In genomic region chr9:124759327-124759726, GRCh38 we compare ENCODE assay signal across 32 cellular contexts. TPM values are rescaled to one million over a fixed set of nuclear protein-coding genes. Genes with fewer than 3 reads are reported as not detected.
DNase-seq lines count a peak whose midpoint lies in the region; ATAC-seq, FAIRE-seq and TF ChIP-seq lines count a peak whose summit lies in the region.
"Had no signal": no experiment of that assay in that cellular context is flagged by ENCODE, and none has a peak within 500 bp of the region (broad histone marks: within the 10 kb centered on the region; RNA-seq: fewer than 3 reads in every experiment).

No MANE protein-coding gene starts in this region.

- DNase-seq in endodermal cell (no peak), progenitor cell of endocrine pancreas (ENCODE audit: low spot score, unreplicated experiment) (no peak), HEK293T (ENCODE audit: extremely low spot score) (no peak), globus pallidus (ENCODE audit: low spot score) (no peak), right lobe of liver (no peak)
- DNase-seq: activated CD4-positive, alpha-beta T cell treated with anti-CD3 and anti-CD28 coated beads, Interleukin-2, amount 50 U/mL, for 4 hours; activated CD4-positive, CD25-positive, alpha-beta regulatory T cell; activated naive CD4-positive, alpha-beta T cell treated with anti-CD3 and anti-CD28 coated beads, Interleukin-2, amount 10 ng/mL, durations not matched to agents 7 days and 5 days; activated T-cell treated with anti-CD3 and anti-CD28 coated beads, Interleukin-2, amount 50 U/mL, for 72 hours; amniotic stem cell; C1 segment of cervical spinal cord; Calu3; DND-41; foreskin keratinocyte; HFFc6; left colon; NCI-H1048; NCI-H187; NCI-H2171 treated with DMSO at 0.1 percent for 48 hours; NCI-H524; PC-3; SHP77; stimulated activated naive CD8-positive, alpha-beta T cell treated with anti-CD3 and anti-CD28 coated beads, Interleukin-15, amount 100 ng/mL, for 72 hours; T1000; tibial artery had no signal

- no peaks in the 10 kb centered on the region for H3K27me3 ChIP-seq in HUES64 (ENCODE audit: insufficient read depth, low read length)
- no peaks in the 10 kb centered on the region for H3K27me3 ChIP-seq in endodermal cell (ENCODE audit: control insufficient read depth, insufficient read depth, low read length, poor library complexity, severe bottlenecking)
- H3K27me3 ChIP-seq in right lobe of liver = no peaks in the 10 kb centered on the region

- H3K36me3 Mint-ChIP-seq in endodermal cell (ENCODE audit: low read depth) (no peaks in the 10 kb centered on the region), progenitor cell of endocrine pancreas (ENCODE audit: insufficient read depth) (no peaks in the 10 kb centered on the region)
- H3K36me3 Mint-ChIP-seq: activated naive CD4-positive, alpha-beta T cell treated with anti-CD3 and anti-CD28 coated beads, Interleukin-2, amount 10 ng/mL, durations not matched to agents 7 days and 5 days; IgD-negative memory B cell; memory B cell had no signal

- H3K9ac ChIP-seq in HUES64 (ENCODE audit: low read depth, low read length) (peak overlapping the region; percentile 62; the same call in 1 of the 2 replicates), endodermal cell (ENCODE audit: extremely low read depth, low read length, poor library complexity, severe bottlenecking) (peak overlapping the region; percentile 4)

- peaks cover 87% of the 10 kb centered on the region for H3K4me1 Mint-ChIP-seq in endodermal cell
- peaks cover 79% of the 10 kb centered on the region for H3K4me1 Mint-ChIP-seq in progenitor cell of endocrine pancreas (ENCODE audit: low read depth)
- H3K4me1 Mint-ChIP-seq: activated naive CD4-positive, alpha-beta T cell treated with anti-CD3 and anti-CD28 coated beads, Interleukin-2, amount 10 ng/mL, durations not matched to agents 7 days and 5 days had no signal

- H3K36me3 ChIP-seq in HUES64 (ENCODE audit: insufficient read depth, low read length) (no peaks in the 10 kb centered on the region), endodermal cell (ENCODE audit: control insufficient read depth, insufficient read depth, low read length) (no peaks in the 10 kb centered on the region), right lobe of liver (no peaks in the 10 kb centered on the region)
- H3K36me3 ChIP-seq: esophagus muscularis mucosa, tibial artery had no signal

- H3K4me3 Mint-ChIP-seq in endodermal cell (peak overlapping the region; percentile 42), progenitor cell of endocrine pancreas (ENCODE audit: low read depth) (no peak overlapping the region)
- H3K4me3 Mint-ChIP-seq: activated naive CD4-positive, alpha-beta T cell treated with anti-CD3 and anti-CD28 coated beads, Interleukin-2, amount 10 ng/mL, durations not matched to agents 7 days and 5 days; activated T-cell treated with anti-CD3 and anti-CD28 coated beads, Interleukin-2, amount 50 U/mL, for 72 hours; HFFc6; IgD-negative memory B cell; memory B cell; stimulated activated naive CD8-positive, alpha-beta T cell treated with anti-CD3 and anti-CD28 coated beads, Interleukin-15, amount 100 ng/mL, for 72 hours had no signal

- ATAC-seq in right lobe of liver = no peak
- ATAC-seq: activated T-cell treated with anti-CD3 and anti-CD28 coated beads, Interleukin-2, amount 50 U/mL, for 72 hours; foreskin keratinocyte; left colon; PC-3; stimulated activated naive CD8-positive, alpha-beta T cell treated with anti-CD3 and anti-CD28 coated beads, Interleukin-15, amount 100 ng/mL, for 72 hours had no signal

- H3K4me1 ChIP-seq in HUES64 (ENCODE audit: insufficient read depth, low read length) = peaks cover 86% of the 10 kb centered on the region
- H3K4me1 ChIP-seq in endodermal cell (ENCODE audit: control insufficient read depth, insufficient read depth, low read length) = peaks cover 27% of the 10 kb centered on the region
- H3K4me1 ChIP-seq in right lobe of liver = peaks cover 0 to 16% (median 0%) of the 10 kb centered on the region in 4 donors
- H3K4me1 ChIP-seq: tibial artery had no signal

- FAIRE-seq in G401.6 (lab: Jason Lieb, UNC) = peak; percentile 15
- FAIRE-seq: colon had no signal

- H3K4me3 ChIP-seq in HUES64 (ENCODE audit: low read length) (no peak overlapping the region), endodermal cell (ENCODE audit: low read length) (no peak overlapping the region), right lobe of liver (no peak overlapping the region)
- H3K4me3 ChIP-seq: esophagus muscularis mucosa, skin epidermis, tibial artery had no signal

- peak overlapping the region; percentile 90 for H3K27ac Mint-ChIP-seq in endodermal cell
- peak overlapping the region; percentile 87 for H3K27ac Mint-ChIP-seq in progenitor cell of endocrine pancreas
- H3K27ac Mint-ChIP-seq: activated naive CD4-positive, alpha-beta T cell treated with anti-CD3 and anti-CD28 coated beads, Interleukin-2, amount 10 ng/mL, durations not matched to agents 7 days and 5 days; activated T-cell treated with anti-CD3 and anti-CD28 coated beads, Interleukin-2, amount 50 U/mL, for 72 hours; HFFc6; IgD-negative memory B cell; memory B cell; stimulated activated naive CD8-positive, alpha-beta T cell treated with anti-CD3 and anti-CD28 coated beads, Interleukin-15, amount 100 ng/mL, for 72 hours had no signal

- POLR2A ChIA-PET in HEK293T (lab: Yijun Ruan, JAX) = interaction anchor here (0.7 to 1.0 kb wide), 2 partner anchors 11 to 62 kb away, joined by 3 read pairs; no protein-coding TSS in a partner anchor

- 68% methylated on average over 2 of the region's 2 CpGs for WGBS in HUES64
- 46 to 74% methylated on average over 2 of the region's 2 CpGs for WGBS in endodermal cell (ENCODE audit: insufficient coverage in 1 of 2, insufficient read length in 1 of 2), 2 experiments
- WGBS in right lobe of liver (ENCODE audit: insufficient coverage, low coverage, low lambda C conversion rate, missing lambda C conversion rate) = 100% methylated on average over 2 of the region's 2 CpGs

- H3K27me3 Mint-ChIP-seq in endodermal cell (ENCODE audit: insufficient read depth) (no peaks in the 10 kb centered on the region), progenitor cell of endocrine pancreas (no peaks in the 10 kb centered on the region)

- TF ChIP-seq POLR2A in right lobe of liver (IDR thresholded peaks at IDR 0.05) = no peak

- no peak for TF ChIP-seq CTCF in endodermal cell (conservative IDR thresholded peaks at IDR 0.05)
- no peak for TF ChIP-seq CTCF in progenitor cell of endocrine pancreas (IDR thresholded peaks at IDR 0.05; ENCODE audit: unreplicated experiment)
- no peak for TF ChIP-seq CTCF in right lobe of liver (IDR thresholded peaks at IDR 0.05)

- CTCF ChIA-PET in HEK293T (lab: Yijun Ruan, JAX) = no interaction called here

- H3K9me3 ChIP-seq in HUES64 (ENCODE audit: insufficient read depth, low read depth, low read length) = no peaks in the 10 kb centered on the region
- no peaks in the 10 kb centered on the region for H3K9me3 ChIP-seq in endodermal cell (ENCODE audit: control insufficient read depth, low read length)
- no peaks in the 10 kb centered on the region for H3K9me3 ChIP-seq in right lobe of liver
- H3K9me3 ChIP-seq: esophagus muscularis mucosa, tibial artery had no signal

- H3K9me3 Mint-ChIP-seq in endodermal cell = no peaks in the 10 kb centered on the region
- no peaks in the 10 kb centered on the region for H3K9me3 Mint-ChIP-seq in progenitor cell of endocrine pancreas (ENCODE audit: low read depth)
- H3K9me3 Mint-ChIP-seq: activated naive CD4-positive, alpha-beta T cell treated with anti-CD3 and anti-CD28 coated beads, Interleukin-2, amount 10 ng/mL, durations not matched to agents 7 days and 5 days; activated T-cell treated with anti-CD3 and anti-CD28 coated beads, Interleukin-2, amount 50 U/mL, for 72 hours; HFFc6; IgD-negative memory B cell; memory B cell; stimulated activated naive CD8-positive, alpha-beta T cell treated with anti-CD3 and anti-CD28 coated beads, Interleukin-15, amount 100 ng/mL, for 72 hours had no signal

- intact Hi-C loops in right lobe of liver (cut with DNase I) = no loop called here

- H3K27ac ChIP-seq in HUES64 (ENCODE audit: low read depth, low read length) (peak overlapping the region; percentile 92), endodermal cell (ENCODE audit: low read depth, low read length) (peak overlapping the region; percentile 57), right lobe of liver (no peak overlapping the region)
- H3K27ac ChIP-seq: esophagus muscularis mucosa, foreskin keratinocyte, tibial artery had no signal

TF ChIP-seq in HEK293T, 16 proteins besides CTCF, POLR2A, EP300 and RAD21:
- TF ChIP-seq SUZ12 (IDR thresholded peaks at IDR 0.05) (no peak), ELF4 (IDR thresholded peaks at IDR 0.05) (no peak), FOXK2 (IDR thresholded peaks at IDR 0.05) (no peak), NFRKB (IDR thresholded peaks at IDR 0.05) (no peak), FOXM1 (IDR thresholded peaks at IDR 0.05; ENCODE audit: borderline replicate concordance) (no peak), FOXA1 (IDR thresholded peaks at IDR 0.05) (no peak), HDGF (IDR thresholded peaks at IDR 0.05; ENCODE audit: borderline replicate concordance) (no peak), LEF1 (IDR thresholded peaks at IDR 0.05; ENCODE audit: borderline replicate concordance) (no peak), SP1 (IDR thresholded peaks at IDR 0.05) (no peak)

RNA-seq across cellular contexts. Expression of gene NR6A1, which starts 11.8 kb away (rescaled TPM):
- polyA plus RNA-seq in HUES64 (2013, experiment 1 of 2) = 126 TPM
- polyA plus RNA-seq in HUES64 (2013, experiment 2 of 2) = 126 TPM
- 100 to 1,000 TPM; 168 to 206 TPM for total RNA-seq in endodermal cell
- polyA plus RNA-seq in endodermal cell (2013, experiment 1 of 2) = 47.4 TPM
- polyA plus RNA-seq in endodermal cell (2013, experiment 2 of 2) = 49.5 TPM
- total RNA-seq in progenitor cell of endocrine pancreas = 71.6 and 86.4 TPM in 2 replicates
- total RNA-seq in right lobe of liver = 1 to 10 TPM; 1.3 to 3.6 (median 1.9) TPM

RNA-seq across cellular contexts. Expression of gene OLFML2A, which starts 17.6 kb away (rescaled TPM):
- polyA plus RNA-seq in HUES64 (2013, experiment 1 of 2) = 4.2 TPM
- 5.8 TPM for polyA plus RNA-seq in HUES64 (2013, experiment 2 of 2)
- 10 to 100 TPM; 28.1 to 31.2 TPM for total RNA-seq in endodermal cell
- 8.2 TPM for polyA plus RNA-seq in endodermal cell (2013, experiment 1 of 2)
- polyA plus RNA-seq in endodermal cell (2013, experiment 2 of 2) = 7.8 TPM
- total RNA-seq in progenitor cell of endocrine pancreas = 2.2 and 2.5 TPM in 2 replicates
- total RNA-seq in right lobe of liver = under 1 TPM; 0.12 to 0.74 (median 0.40) TPM
- total RNA-seq: activated T-cell treated with anti-CD3 and anti-CD28 coated beads, Interleukin-2, amount 50 U/mL, for 72 hours had no signal

Comparison
In these comparisons a context has a peak if more than half of its experiments do, and no peak if none do; other contexts are left out.
1. H3K27ac ChIP-seq: peak in HUES64 (single experiment) and endodermal cell (single experiment); none in right lobe of liver (0 of 3).
2. RNA of gene NR6A1, which starts 11.8 kb away (total RNA-seq): 168 to 206 TPM in endodermal cell and 71.6 to 86.4 TPM in progenitor cell of endocrine pancreas; 1.3 to 3.6 TPM in right lobe of liver; every median in the first group is over 10 times any median in the second.